8 cellular contexts compared by ENCODE assay signal in the genomic region with DNA sequence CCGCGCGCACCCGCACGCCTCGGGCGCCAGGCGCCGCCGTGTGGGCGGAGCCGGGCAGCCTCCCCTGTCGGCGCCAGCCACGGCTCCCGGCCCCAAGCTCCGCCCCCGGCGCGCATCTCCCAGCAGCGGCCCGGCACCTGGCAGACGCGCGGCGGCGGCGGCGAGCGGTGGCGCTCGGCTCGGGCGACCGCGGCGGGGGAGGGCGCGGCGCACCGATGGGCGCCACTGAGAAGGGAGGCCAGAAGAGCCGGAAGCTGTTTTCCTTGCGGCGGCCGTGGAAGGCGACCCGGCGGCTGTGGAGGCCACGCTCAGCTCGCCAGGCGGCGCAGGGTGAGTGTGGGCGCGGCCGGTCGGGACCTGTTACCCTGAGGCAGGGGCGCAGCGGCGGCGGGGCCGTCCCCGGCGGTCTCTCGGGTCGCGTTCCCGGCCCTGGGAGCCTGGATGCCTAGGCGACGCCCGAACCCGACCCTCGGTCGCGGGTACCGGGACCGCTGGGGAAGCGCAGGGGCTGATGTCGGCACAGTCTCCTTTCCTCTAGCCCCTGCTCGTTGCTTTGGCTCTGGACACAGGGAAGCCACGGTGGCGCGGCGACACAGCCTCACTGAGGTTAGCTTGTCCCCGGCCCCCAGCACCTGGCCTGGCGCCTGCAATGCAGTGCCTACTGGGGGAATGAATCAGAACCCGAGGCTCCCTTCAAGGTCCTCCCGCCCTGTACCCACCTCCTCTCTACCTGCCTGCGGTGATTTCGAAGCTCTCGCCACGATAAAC. TPM values are rescaled to one million over a fixed set of nuclear protein-coding genes. Genes with fewer than 3 reads are reported as not detected.
A peak's percentile ranks its signal among the peaks of the same experiment; 100 is the strongest.
DNase-seq lines count a peak whose midpoint lies in the region; ATAC-seq and TF ChIP-seq lines count a peak whose summit lies in the region.

No MANE protein-coding gene starts in this region.

- no peaks in the 10 kb centered on the region for H3K9me3 Mint-ChIP-seq in activated T-helper 2 cell treated with anti-CD3 and anti-CD28 coated beads, Interferon-gamma antibody, Interleukin-2, Interleukin-4, amounts not matched to agents 10 μg/mL and 5 μg/mL and 100 μg/mL, durations not matched to agents 14 hours and 24 hours and 36 hours
- no peaks in the 10 kb centered on the region for H3K9me3 Mint-ChIP-seq in neural progenitor cell

- H2AFZ ChIP-seq in DND-41 (ENCODE audit: low read depth, low read length) (peak overlapping the region; percentile 98), neural progenitor cell (replicated peaks) (peak overlapping the region; percentile 98)

- H3K9ac ChIP-seq in DND-41 (ENCODE audit: low read depth, low read length) (peak overlapping the region; percentile 85), neural progenitor cell (no peak overlapping the region), subcutaneous abdominal adipose tissue (ENCODE audit: low read length in 5 of 5) (peak overlapping the region in 3 of 5 donors; percentile 65 to 77 (median 71))

- no peak overlapping the region for H3K27ac Mint-ChIP-seq in activated T-helper 2 cell treated with anti-CD3 and anti-CD28 coated beads, Interferon-gamma antibody, Interleukin-2, Interleukin-4, amounts not matched to agents 10 μg/mL and 5 μg/mL and 100 μg/mL, durations not matched to agents 14 hours and 24 hours and 36 hours
- H3K27ac Mint-ChIP-seq in neural progenitor cell = peak overlapping the region; percentile 79

- H4K20me1 ChIP-seq in DND-41 (ENCODE audit: insufficient read depth, low read length) = no peaks in the 10 kb centered on the region
- H4K20me1 ChIP-seq in neural progenitor cell (ENCODE audit: low read depth) = peaks cover 3% of the 10 kb centered on the region

- peaks cover 39% of the 10 kb centered on the region for H3K27me3 Mint-ChIP-seq in activated T-helper 2 cell treated with anti-CD3 and anti-CD28 coated beads, Interferon-gamma antibody, Interleukin-2, Interleukin-4, amounts not matched to agents 10 μg/mL and 5 μg/mL and 100 μg/mL, durations not matched to agents 14 hours and 24 hours and 36 hours (ENCODE audit: low read depth)
- peaks cover 11% of the 10 kb centered on the region for H3K27me3 Mint-ChIP-seq in neural progenitor cell (ENCODE audit: insufficient read depth, low read depth)

- H3K79me2 ChIP-seq in DND-41 (ENCODE audit: insufficient read depth, low read length) (0 out of 2 replicates have a peak, but pooled peaks cover 2% of the 10 kb centered on the region), neural progenitor cell (ENCODE audit: low read depth) (peaks cover 21% of the 10 kb centered on the region)

- H3K9me3 ChIP-seq in DND-41 (ENCODE audit: insufficient read depth, low read length, severe bottlenecking) (no peaks in the 10 kb centered on the region), neural progenitor cell (ENCODE audit: low read depth) (no peaks in the 10 kb centered on the region), subcutaneous abdominal adipose tissue (ENCODE audit: control insufficient read depth in 5 of 5, low read length in 5 of 5) (no peaks in the 10 kb centered on the region)

- peak; percentile 88 for DNase-seq in DND-41
- DNase-seq in RPMI7951 (ENCODE audit: low read depth) = peak; percentile 75
- DNase-seq in activated T-helper 2 cell treated with anti-CD3 and anti-CD28 coated beads, Interferon-gamma antibody, Interleukin-2, Interleukin-4, amounts not matched to agents 10 μg/mL and 5 μg/mL and 100 μg/mL, durations not matched to agents 14 hours and 24 hours and 36 hours (ENCODE audit: low spot score) = peak; percentile 80
- peak; percentile 50 for DNase-seq in fibroblast of villous mesenchyme (ENCODE audit: low read depth)
- DNase-seq in neural progenitor cell (ENCODE audit: low spot score) = peak; percentile 95

- H3K4me1 ChIP-seq in DND-41 (ENCODE audit: insufficient read depth, low read length) (peaks cover 23% of the 10 kb centered on the region), neural progenitor cell (peaks cover 19% of the 10 kb centered on the region), subcutaneous abdominal adipose tissue (ENCODE audit: control insufficient read depth in 5 of 5, insufficient read depth in 5 of 5, low read length in 5 of 5) (peaks cover 5 to 19% (median 16%) of the 10 kb centered on the region in 5 donors)

- no peaks in the 10 kb centered on the region for H3K36me3 Mint-ChIP-seq in activated T-helper 2 cell treated with anti-CD3 and anti-CD28 coated beads, Interferon-gamma antibody, Interleukin-2, Interleukin-4, amounts not matched to agents 10 μg/mL and 5 μg/mL and 100 μg/mL, durations not matched to agents 14 hours and 24 hours and 36 hours (ENCODE audit: low read depth)
- H3K36me3 Mint-ChIP-seq in neural progenitor cell = no peaks in the 10 kb centered on the region

- peak overlapping the region; percentile 85 for H3K4me3 Mint-ChIP-seq in activated T-helper 2 cell treated with anti-CD3 and anti-CD28 coated beads, Interferon-gamma antibody, Interleukin-2, Interleukin-4, amounts not matched to agents 10 μg/mL and 5 μg/mL and 100 μg/mL, durations not matched to agents 14 hours and 24 hours and 36 hours (ENCODE audit: low read depth)
- peak overlapping the region; percentile 94 for H3K4me3 Mint-ChIP-seq in neural progenitor cell

- TF ChIP-seq EP300 in Ishikawa (IDR thresholded peaks at IDR 0.05; ENCODE audit: borderline replicate concordance) = no peak

- intact Hi-C loops in activated T-helper 2 cell treated with anti-CD3 and anti-CD28 coated beads, Interferon-gamma antibody, Interleukin-2, Interleukin-4, amounts not matched to agents 10 μg/mL and 5 μg/mL and 100 μg/mL, durations not matched to agents 14 hours and 24 hours and 36 hours (cut with micrococcal nuclease) = loop anchor here (1.0 to 5.0 kb wide), 2 partner anchors 105 to 168 kb away; partner anchors contain the start of genes LEPR and LEPROT

- H3K4me3 ChIP-seq in DND-41 (ENCODE audit: low read depth in 1 of 2, low read length in 2 of 2) = peak overlapping the region; percentile 36 to 75; a peak in 3 of 4 replicates
- H3K4me3 ChIP-seq in fibroblast of villous mesenchyme (ENCODE audit: low read depth, low read length) = peak overlapping the region; percentile 58
- H3K4me3 ChIP-seq in neural progenitor cell = peak overlapping the region; percentile 85
- peak overlapping the region; percentile 66 to 79 (median 72) for H3K4me3 ChIP-seq in subcutaneous abdominal adipose tissue (ENCODE audit: low read depth in 1 of 5, low read length in 5 of 5)

- peaks cover 8% of the 10 kb centered on the region for H3F3A ChIP-seq in neural progenitor cell (ENCODE audit: low read depth)

- H3K36me3 ChIP-seq in DND-41 (ENCODE audit: insufficient read depth, low read length) = no peaks in the 10 kb centered on the region
- no peaks in the 10 kb centered on the region for H3K36me3 ChIP-seq in neural progenitor cell
- no peaks in the 10 kb centered on the region for H3K36me3 ChIP-seq in subcutaneous abdominal adipose tissue (ENCODE audit: control insufficient read depth in 5 of 5, insufficient read depth in 5 of 5, low read length in 5 of 5)

- TF ChIP-seq CTCF in DND-41 (IDR thresholded peaks at IDR 0.05; ENCODE audit: borderline replicate concordance, extremely low read depth, low read length, poor library complexity, severe bottlenecking) (no peak), fibroblast of villous mesenchyme (IDR thresholded peaks at IDR 0.05; ENCODE audit: insufficient read depth, low read depth, low read length) (no peak), neural progenitor cell (IDR thresholded peaks at IDR 0.05) (peak; percentile 26)

- ATAC-seq in DND-41 (ENCODE audit: insufficient read depth, low read depth) (peak; percentile 95), GM21619 (IDR thresholded peaks at IDR 0.05; ENCODE audit: unreplicated experiment) (peak; percentile 97)

- TF ChIP-seq RAD21 in Ishikawa (IDR thresholded peaks at IDR 0.05; ENCODE audit: low read depth) = no peak

- H3K27me3 ChIP-seq in DND-41 (ENCODE audit: insufficient read depth, low read length, poor library complexity) (no peaks in the 10 kb centered on the region), neural progenitor cell (peaks cover 13% of the 10 kb centered on the region), subcutaneous abdominal adipose tissue (ENCODE audit: control insufficient read depth in 5 of 5, insufficient read depth in 4 of 5, low read length in 5 of 5) (peaks cover 0 to 11% (median 0%) of the 10 kb centered on the region in 5 donors)

- peaks cover 12% of the 10 kb centered on the region for H3K4me1 Mint-ChIP-seq in activated T-helper 2 cell treated with anti-CD3 and anti-CD28 coated beads, Interferon-gamma antibody, Interleukin-2, Interleukin-4, amounts not matched to agents 10 μg/mL and 5 μg/mL and 100 μg/mL, durations not matched to agents 14 hours and 24 hours and 36 hours (ENCODE audit: low read depth)
- H3K4me1 Mint-ChIP-seq in neural progenitor cell = peaks cover 11% of the 10 kb centered on the region

- H3K27ac ChIP-seq in DND-41 (ENCODE audit: low read length) = peak overlapping the region; percentile 71
- H3K27ac ChIP-seq in neural progenitor cell = no peak overlapping the region
- no peak overlapping the region for H3K27ac ChIP-seq in subcutaneous abdominal adipose tissue (ENCODE audit: low read depth, low read length)

- H3K4me2 ChIP-seq in DND-41 (ENCODE audit: insufficient read depth, low read length) = peak overlapping the region; percentile 87
- H3K4me2 ChIP-seq in neural progenitor cell = peak overlapping the region; percentile 88

TF ChIP-seq in Ishikawa, 13 proteins besides CTCF, POLR2A, EP300 and RAD21:
- TF ChIP-seq TAF1 (IDR thresholded peaks at IDR 0.05; ENCODE audit: low read depth) = no peak
- TF ChIP-seq EGR1 (IDR thresholded peaks at IDR 0.05) = no peak
- TF ChIP-seq ZBTB7A (IDR thresholded peaks at IDR 0.05; ENCODE audit: low read depth) = 0 out of 2 replicates have a peak, but pooled peaks have one; percentile 28
- TF ChIP-seq CREB1 (IDR thresholded peaks at IDR 0.05; ENCODE audit: low read depth) = no peak
- TF ChIP-seq, protein P1, sequence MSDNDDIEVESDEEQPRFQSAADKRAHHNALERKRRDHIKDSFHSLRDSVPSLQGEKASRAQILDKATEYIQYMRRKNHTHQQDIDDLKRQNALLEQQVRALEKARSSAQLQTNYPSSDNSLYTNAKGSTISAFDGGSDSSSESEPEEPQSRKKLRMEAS (IDR thresholded peaks at IDR 0.05) = peak; percentile 6; the same call in 1 of the 2 replicates
- TF ChIP-seq NFIC (IDR thresholded peaks at IDR 0.05) = no peak

RNA-seq across cellular contexts. Expression of gene DNAJC6, which starts 54.8 kb away (rescaled TPM):
- 4.9 and 5.2 TPM in 2 replicates for total RNA-seq in RPMI7951 (2014; rRNA removed; shearing (Covaris generic))
- total RNA-seq in activated T-helper 2 cell treated with anti-CD3 and anti-CD28 coated beads, Interferon-gamma antibody, Interleukin-2, Interleukin-4, amounts not matched to agents 10 μg/mL and 5 μg/mL and 100 μg/mL, durations not matched to agents 14 hours and 24 hours and 36 hours = 1.9 and 3.0 TPM in 2 replicates
- total RNA-seq in fibroblast of villous mesenchyme (12.2 and 24.6 TPM in 2 replicates), neural progenitor cell (ENCODE audit: low replicate concordance) (13.0 and 21.9 TPM in 2 replicates)
